Comparison of ENCODE assay signal across 28 cellular contexts in the genomic region with DNA sequence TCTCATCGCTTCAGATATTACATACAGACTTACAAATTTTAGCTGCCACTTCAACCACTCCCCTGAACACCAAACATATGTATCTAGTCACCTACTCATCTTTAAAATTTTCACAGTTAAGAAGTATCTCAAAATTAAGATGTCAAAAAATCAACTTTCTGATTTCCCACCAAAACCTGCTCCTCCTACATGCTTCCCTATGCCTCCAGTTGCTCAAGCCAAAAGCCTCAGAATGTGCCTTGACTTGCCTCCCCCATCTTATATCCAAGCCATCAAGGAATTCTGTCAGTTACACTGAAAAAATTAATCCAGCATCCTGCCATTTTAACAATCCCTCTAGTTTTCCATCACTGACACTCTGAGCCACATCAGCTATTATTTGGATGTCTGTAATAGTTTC.
"Had no signal": no experiment of that assay in that cellular context is flagged by ENCODE, and none has a peak within 500 bp of the region (broad histone marks: within the 10 kb centered on the region; RNA-seq: fewer than 3 reads in every experiment).

No MANE protein-coding gene starts in this region.

- H3K4me3 ChIP-seq: neural progenitor cell, ovary, prostate gland, right lobe of liver, sigmoid colon, suprapubic skin, testis, tibial artery, transverse colon, upper lobe of right lung, uterus had no signal

- H3K9ac ChIP-seq: neural progenitor cell, parathyroid adenoma had no signal

- DNase-seq: naive thymus-derived CD4-positive, alpha-beta T cell; natural killer cell; occipital lobe; ovary; right cardiac atrium; right lobe of liver; sigmoid colon; small intestine; stimulated activated CD4-positive, alpha-beta T cell treated with anti-CD3 and anti-CD28 coated beads, Interleukin-15, amount 100 ng/mL, for 24 hours; stimulated activated CD4-positive, alpha-beta T cell treated with anti-CD3 and anti-CD28 coated beads, Interleukin-2, amount 100 ng/mL, for 24 hours; stimulated activated CD4-positive, alpha-beta T cell treated with anti-CD3 and anti-CD28 coated beads, Interleukin-2, amount 100 ng/mL, for 48 hours; stimulated activated CD4-positive, alpha-beta T cell treated with anti-CD3 and anti-CD28 coated beads, Interleukin-4, amount 100 ng/mL, for 24 hours; stimulated activated naive CD4-positive, alpha-beta T cell; stimulated activated naive CD8-positive, alpha-beta T cell treated with anti-CD3 and anti-CD28 coated beads, Interleukin-15, amount 100 ng/mL, for 72 hours; stimulated activated naive CD8-positive, alpha-beta T cell treated with anti-CD3 and anti-CD28 coated beads, Interleukin-15, Interleukin-2, amounts not matched to agents 100 U/mL and 50 U/mL, for 24 hours; substantia nigra; testis; tibial artery; transverse colon; upper lobe of right lung; uterus had no signal

- H3K36me3 ChIP-seq: neural progenitor cell, ovary, prostate gland, right lobe of liver, sigmoid colon, suprapubic skin, tibial artery, transverse colon, upper lobe of right lung, uterus had no signal

- H3K27ac ChIP-seq: neural progenitor cell, ovary, parathyroid adenoma, prostate gland, right lobe of liver, sigmoid colon, suprapubic skin, testis, tibial artery, transverse colon, upper lobe of right lung, uterus had no signal

- H3K9me3 ChIP-seq: prostate gland, right lobe of liver, sigmoid colon, suprapubic skin, testis, tibial artery, transverse colon, upper lobe of right lung, uterus had no signal

- H3K79me2 ChIP-seq: parathyroid adenoma had no signal

- H3K9me3 Mint-ChIP-seq: stimulated activated memory B cell treated with anti-CD40 and anti-IgM and Interleukin-4, amounts not matched to agents 10 μg/mL and 1 μg/mL and 100 μg/mL, for 72 hours; stimulated activated naive CD8-positive, alpha-beta T cell treated with anti-CD3 and anti-CD28 coated beads, Interleukin-15, amount 100 ng/mL, for 72 hours; type B pancreatic cell had no signal

- H3K27me3 Mint-ChIP-seq: naive thymus-derived CD4-positive, alpha-beta T cell; stimulated activated naive CD8-positive, alpha-beta T cell treated with anti-CD3 and anti-CD28 coated beads, Interleukin-15, amount 100 ng/mL, for 72 hours; type B pancreatic cell had no signal

- H3K4me2 ChIP-seq: neural progenitor cell had no signal

- H3K27me3 ChIP-seq: neural progenitor cell, ovary, right lobe of liver, sigmoid colon, suprapubic skin, testis, tibial artery, transverse colon, upper lobe of right lung, uterus had no signal

- H3K36me3 Mint-ChIP-seq: naive thymus-derived CD4-positive, alpha-beta T cell; natural killer cell; stimulated activated memory B cell treated with anti-CD40 and anti-IgM and Interleukin-4, amounts not matched to agents 10 μg/mL and 1 μg/mL and 100 μg/mL, for 72 hours; type B pancreatic cell had no signal

- H3K4me1 Mint-ChIP-seq: naive thymus-derived CD4-positive, alpha-beta T cell; natural killer cell; nephron; neural progenitor cell; stimulated activated memory B cell treated with anti-CD40 and anti-IgM and Interleukin-4, amounts not matched to agents 10 μg/mL and 1 μg/mL and 100 μg/mL, for 72 hours; stimulated activated naive CD8-positive, alpha-beta T cell treated with anti-CD3 and anti-CD28 coated beads, Interleukin-15, amount 100 ng/mL, for 72 hours had no signal

- H3K4me1 ChIP-seq: neural progenitor cell, parathyroid adenoma, prostate gland, sigmoid colon, suprapubic skin, testis, tibial artery, transverse colon, upper lobe of right lung, uterus had no signal

- H3K4me3 Mint-ChIP-seq: naive thymus-derived CD4-positive, alpha-beta T cell; natural killer cell; nephron; neural progenitor cell; stimulated activated memory B cell treated with anti-CD40 and anti-IgM and Interleukin-4, amounts not matched to agents 10 μg/mL and 1 μg/mL and 100 μg/mL, for 72 hours; stimulated activated naive CD8-positive, alpha-beta T cell treated with anti-CD3 and anti-CD28 coated beads, Interleukin-15, amount 100 ng/mL, for 72 hours; type B pancreatic cell had no signal

- H3K27ac Mint-ChIP-seq: naive thymus-derived CD4-positive, alpha-beta T cell; natural killer cell; nephron; neural progenitor cell; stimulated activated memory B cell treated with anti-CD40 and anti-IgM and Interleukin-4, amounts not matched to agents 10 μg/mL and 1 μg/mL and 100 μg/mL, for 72 hours; type B pancreatic cell had no signal

- H2AFZ ChIP-seq: parathyroid adenoma had no signal

- FAIRE-seq: small intestine had no signal

- ATAC-seq: naive thymus-derived CD4-positive, alpha-beta T cell; natural killer cell; right cardiac atrium; right lobe of liver; stimulated activated memory B cell treated with anti-CD40 and anti-IgM and Interleukin-4, amounts not matched to agents 10 μg/mL and 1 μg/mL and 100 μg/mL, for 72 hours; stimulated activated naive CD8-positive, alpha-beta T cell treated with anti-CD3 and anti-CD28 coated beads, Interleukin-15, amount 100 ng/mL, for 72 hours; stimulated activated naive CD8-positive, alpha-beta T cell treated with anti-CD3 and anti-CD28 coated beads, Interleukin-15, Interleukin-2, amounts not matched to agents 100 U/mL and 50 U/mL, for 24 hours; upper lobe of right lung had no signal
